ENCODE assay signal across 2 cellular contexts in the genomic region with DNA sequence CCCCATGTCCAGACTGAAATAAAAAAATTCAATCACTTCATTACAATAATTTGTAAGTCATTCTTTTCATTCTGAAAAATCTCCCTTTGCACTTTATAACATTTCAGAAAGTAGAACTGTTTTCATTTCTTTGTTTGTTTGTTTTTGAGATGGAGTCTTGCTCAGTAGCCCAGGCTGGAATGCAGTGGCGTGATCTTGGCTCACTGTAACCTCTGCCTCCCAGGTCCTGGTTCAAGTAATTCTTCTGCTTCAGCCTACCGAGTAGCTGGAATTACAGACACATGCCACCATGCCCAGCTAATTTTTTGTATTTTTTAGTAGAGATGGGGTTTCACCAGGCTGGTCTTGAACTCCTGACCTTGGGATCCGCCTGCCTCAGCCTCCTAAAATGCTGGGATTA. TPM values are rescaled to one million over a fixed set of nuclear protein-coding genes. Genes with fewer than 3 reads are reported as not detected.
"Had no signal": no experiment of that assay in that cellular context is flagged by ENCODE, and none has a peak within 500 bp of the region (broad histone marks: within the 10 kb centered on the region; RNA-seq: fewer than 3 reads in every experiment).

No MANE protein-coding gene starts in this region.

RNA-seq across cellular contexts. Expression of a gene that starts 38.0 kb away (rescaled TPM):
- total RNA-seq: bronchial epithelial cell, lung microvascular endothelial cell had no signal
